In the genomic region with DNA sequence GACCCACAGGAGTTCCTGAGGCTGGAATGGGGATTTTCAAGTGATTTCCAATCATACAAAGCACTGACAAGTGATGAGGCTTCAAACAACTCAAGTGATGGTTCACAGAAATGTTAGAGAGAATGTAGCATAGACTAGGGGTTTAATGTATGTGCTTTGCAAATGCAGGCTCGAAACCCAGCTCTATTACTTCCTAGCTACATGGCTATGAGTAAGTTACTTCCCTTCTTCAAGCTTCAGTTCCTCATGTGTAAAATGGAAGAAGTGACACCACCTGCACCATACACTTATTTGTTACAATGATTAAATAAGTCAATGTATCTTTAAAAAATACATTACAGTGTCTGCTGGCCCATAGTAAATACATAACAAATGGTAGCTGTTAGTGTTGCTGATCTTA, we compare ENCODE assay signal across 19 cellular contexts.
DNase-seq lines count a peak whose midpoint lies in the region; ATAC-seq, FAIRE-seq and TF ChIP-seq lines count a peak whose summit lies in the region.
"Had no signal": no experiment of that assay in that cellular context is flagged by ENCODE, and none has a peak within 500 bp of the region (broad histone marks: within the 10 kb centered on the region; RNA-seq: fewer than 3 reads in every experiment).

No MANE protein-coding gene starts in this region.

- no peak overlapping the region for H3K14ac ChIP-seq in mesenchymal stem cell (ENCODE audit: low read length in 2 of 2)

- peak overlapping the region; percentile 59 for H2BK5ac ChIP-seq in mesenchymal stem cell (ENCODE audit: low read depth, low read length, poor library complexity, severe bottlenecking)

- TF ChIP-seq POLR2A in GM12892 (IDR thresholded peaks at IDR 0.05; ENCODE audit: low read depth, low read length), result no peak

- peaks cover 4% of the 10 kb centered on the region for H3K4me1 ChIP-seq in mesenchymal stem cell (ENCODE audit: control insufficient read depth, insufficient read depth, low read depth, low read length)

- peak; percentile 44 for FAIRE-seq in GM12892 (lab: Jason Lieb, UNC)
- FAIRE-seq: islet of Langerhans had no signal

- H2BK12ac ChIP-seq in mesenchymal stem cell (ENCODE audit: low read length in 2 of 2), result peak overlapping the region in 1 of 2 experiments; percentile 57

- H2AFZ ChIP-seq in mesenchymal stem cell (ENCODE audit: low read depth, low read length), result no peak overlapping the region

- no peak overlapping the region for H4K8ac ChIP-seq in mesenchymal stem cell (ENCODE audit: low read length)

- H3K9ac ChIP-seq in mesenchymal stem cell (ENCODE audit: low read length), result no peak overlapping the region

- H3K4me3 ChIP-seq in mesenchymal stem cell (ENCODE audit: insufficient read depth in 1 of 2, low read depth in 1 of 2, low read length in 2 of 2), result no peak overlapping the region
- H3K4me3 ChIP-seq: coronary artery, SK-N-MC had no signal

- H2AK5ac ChIP-seq in mesenchymal stem cell (ENCODE audit: low read length, severe bottlenecking), result peak overlapping the region; percentile 64

- peak overlapping the region in 1 of 2 experiments; percentile 43 for H3K18ac ChIP-seq in mesenchymal stem cell (ENCODE audit: low read depth in 1 of 2, low read length in 2 of 2)

- no CpG with 5 or more reads among the region's 1 CpG for WGBS in mesenchymal stem cell

- peak overlapping the region in 1 of 2 experiments; percentile 53 for H3K4ac ChIP-seq in mesenchymal stem cell (ENCODE audit: low read depth in 1 of 2, low read length in 2 of 2)

- no peak overlapping the region for H3K27ac ChIP-seq in mesenchymal stem cell (ENCODE audit: low read length, poor library complexity, severe bottlenecking)
- H3K27ac ChIP-seq: coronary artery, SK-N-MC had no signal

- no peak for DNase-seq in GM12892 (ENCODE audit: insufficient read length)
- peak; percentile 9 for DNase-seq in NAMALWA (ENCODE audit: low spot score)
- DNase-seq in mesenchymal stem cell, result no peak
- DNase-seq in islet precursor cell, result no peak
- no peak for DNase-seq in UCSD-AML1 (lab: John Stamatoyannopoulos, UW; ENCODE audit: unreplicated experiment)
- DNase-seq: activated gamma-delta T cell; anterior cingulate cortex; GF-D8; NCI-H2171 treated with DMSO at 0.1 percent for 48 hours; NK-92 treated with Interleukin-12 subunit alpha and Interleukin-12 subunit beta, amount 100 ng/mL, for 24 hours; occipital lobe; stimulated activated CD4-positive, alpha-beta T cell treated with anti-CD3 and anti-CD28 coated beads, Interleukin-4, amount 100 ng/mL, for 24 hours had no signal

- no peak overlapping the region for H3K23ac ChIP-seq in mesenchymal stem cell (ENCODE audit: low read length in 2 of 2)

- H4K91ac ChIP-seq in mesenchymal stem cell (ENCODE audit: low read length), result no peak overlapping the region

- ATAC-seq in GM21576 (IDR thresholded peaks at IDR 0.05; ENCODE audit: unreplicated experiment) (peak; percentile 65), GM19324 (IDR thresholded peaks at IDR 0.05; ENCODE audit: low FRiP score, unreplicated experiment) (no peak), HG02763 (IDR thresholded peaks at IDR 0.05; ENCODE audit: unreplicated experiment) (no peak)
- ATAC-seq: sciatic nerve had no signal

- H3K79me1 ChIP-seq in mesenchymal stem cell (replicated peaks; ENCODE audit: low read length, poor library complexity, severe bottlenecking), result peaks cover 2% of the 10 kb centered on the region

- H3K36me3 ChIP-seq in mesenchymal stem cell (ENCODE audit: control insufficient read depth in 1 of 2, insufficient read depth in 2 of 2, low read depth in 1 of 2, low read length in 2 of 2), result no peaks in the 10 kb centered on the region

- H3K9me3 ChIP-seq in mesenchymal stem cell (ENCODE audit: control insufficient read depth, low read length), result peaks cover 4% of the 10 kb centered on the region

- H2BK15ac ChIP-seq in mesenchymal stem cell (ENCODE audit: low read depth, poor library complexity, severe bottlenecking), result no peak overlapping the region

- no peak overlapping the region for H2BK120ac ChIP-seq in mesenchymal stem cell (ENCODE audit: low read depth, low read length)

- no peak overlapping the region for H3K4me2 ChIP-seq in mesenchymal stem cell (ENCODE audit: low read length, poor library complexity, severe bottlenecking)

- no peaks in the 10 kb centered on the region for H3K27me3 ChIP-seq in mesenchymal stem cell (ENCODE audit: control insufficient read depth in 1 of 2, insufficient read depth in 1 of 2, low read length in 2 of 2)
